8 cellular contexts compared by ENCODE assay signal in the genomic region with DNA sequence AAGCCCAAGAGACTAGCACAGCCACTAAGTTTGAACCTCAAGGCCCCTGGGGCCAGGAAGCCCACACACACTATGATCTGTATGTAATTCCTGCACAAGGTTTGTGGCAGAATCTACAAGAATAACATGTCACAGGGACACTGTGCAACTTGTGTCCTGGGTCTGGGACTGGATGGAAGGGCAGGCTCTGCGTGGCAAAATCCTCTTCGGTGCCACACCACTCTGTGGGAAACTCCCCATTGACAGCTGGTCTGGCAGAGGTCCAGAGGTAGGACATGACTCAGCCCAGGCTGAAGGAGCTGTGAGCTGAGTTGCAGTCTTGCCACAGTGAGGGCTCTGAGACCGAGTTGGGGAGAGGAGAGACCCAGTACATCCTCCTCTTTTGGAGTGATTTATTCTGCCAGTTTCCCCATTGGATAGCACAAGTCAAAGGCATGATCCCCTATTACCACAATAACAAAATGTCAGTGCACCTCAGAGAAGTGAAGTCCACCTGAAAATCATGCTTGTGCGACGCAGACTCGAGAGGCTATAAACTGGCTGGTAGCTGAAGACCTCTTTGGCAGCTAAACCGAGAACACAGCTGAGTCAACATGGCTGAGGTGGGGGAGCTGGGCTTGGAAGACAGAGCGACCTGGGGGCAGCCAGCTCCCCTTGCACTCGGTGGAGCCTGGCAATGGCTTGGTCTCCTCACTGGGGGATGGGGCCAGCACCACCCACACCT. TPM values are rescaled to one million over a fixed set of nuclear protein-coding genes. Genes with fewer than 3 reads are reported as not detected.
DNase-seq lines count a peak whose midpoint lies in the region; ATAC-seq and TF ChIP-seq lines count a peak whose summit lies in the region.

No MANE protein-coding gene starts in this region.

- H3K27ac ChIP-seq in body of pancreas: no peak overlapping the region

- H3K36me3 ChIP-seq in body of pancreas (replicated peaks in 1 of 2; ENCODE audit: insufficient read depth in 1 of 2, low read depth in 2 of 2): peaks cover 0 to 9% of the 10 kb centered on the region in 2 donors
- no peaks in the 10 kb centered on the region for H3K36me3 ChIP-seq in kidney epithelial cell (ENCODE audit: control insufficient read depth, insufficient read depth, low read length)

- ATAC-seq in GM19463 (IDR thresholded peaks at IDR 0.05; ENCODE audit: unreplicated experiment): peak; percentile 49
- no peak for ATAC-seq in body of pancreas
- no peak for ATAC-seq in GM21619 (IDR thresholded peaks at IDR 0.05; ENCODE audit: unreplicated experiment)

- intact Hi-C loops in body of pancreas (cut with DNase I): no loop called here

- H3K27me3 ChIP-seq in body of pancreas (no peaks in the 10 kb centered on the region), kidney epithelial cell (ENCODE audit: control insufficient read depth, insufficient read depth, low read length) (no peaks in the 10 kb centered on the region)

- H3K4me3 ChIP-seq in body of pancreas (no peak overlapping the region), kidney epithelial cell (ENCODE audit: low read depth, low read length) (no peak overlapping the region)

- H3K4me1 ChIP-seq in body of pancreas: no peaks in the 10 kb centered on the region

- WGBS in body of pancreas, 2 donors: 72 to 90% methylated on average over 2 to 9 of the region's 9 CpGs

- DNase-seq in AG09319 (ENCODE audit: extremely low read depth, low read depth) (peak; percentile 32), NCI-H510A treated with DMSO at 0.1 percent for 48 hours (lab: John Stamatoyannopoulos, UW) (peak; percentile 37), body of pancreas (peak; percentile 21 to 69 (median 58)), kidney epithelial cell (ENCODE audit: low read depth) (peak; percentile 64)
- DNase-seq in stimulated activated CD8-positive, alpha-beta memory T cell treated with anti-CD3 and anti-CD28 coated beads, Interleukin-4, amount 100 ng/mL, for 24 hours (ENCODE audit: low read depth): peak; percentile 19
- DNase-seq in effector CD4-positive, alpha-beta T cell: no peak

- TF ChIP-seq POLR2A in body of pancreas (IDR thresholded peaks at IDR 0.05): no peak

- TF ChIP-seq CTCF in AG09319 (IDR thresholded peaks at IDR 0.05; ENCODE audit: low read depth, low read length): no peak
- no peak for TF ChIP-seq CTCF in body of pancreas (IDR thresholded peaks at IDR 0.05)
- TF ChIP-seq CTCF in kidney epithelial cell (IDR thresholded peaks at IDR 0.05; ENCODE audit: insufficient read depth, low read length, poor library complexity, severe bottlenecking): no peak

- no peaks in the 10 kb centered on the region for H3K9me3 ChIP-seq in body of pancreas

RNA-seq across cellular contexts. Expression of a gene that starts 23.3 kb away (rescaled TPM):
- not detected for total RNA-seq in body of pancreas
- not detected in 2 replicates for total RNA-seq in kidney epithelial cell
